In genomic region chr1:204077979-204078696, GRCh38 we compare ENCODE assay signal across 1 cellular context.
A peak's percentile ranks its signal among the peaks of the same experiment; 100 is the strongest.
TF ChIP-seq lines count a peak whose summit lies in the region.

No MANE protein-coding gene starts in this region.

TF ChIP-seq in WTC11, 78 proteins besides CTCF, POLR2A, EP300 and RAD21 (continued from another document):
- TF ChIP-seq AFF4 (CRISPR knock-in tag; IDR thresholded peaks at IDR 0.05; ENCODE audit: borderline replicate concordance) (0 out of 2 replicates have a peak, but pooled peaks have one; percentile 32), CREM (CRISPR knock-in tag; IDR thresholded peaks at IDR 0.05) (no peak), ZNF671 (CRISPR knock-in tag; IDR thresholded peaks at IDR 0.05) (no peak), RELA (CRISPR knock-in tag; IDR thresholded peaks at IDR 0.05; ENCODE audit: borderline replicate concordance) (no peak), ZSCAN18 (CRISPR knock-in tag; IDR thresholded peaks at IDR 0.05) (no peak)
- TF ChIP-seq, protein P1, sequence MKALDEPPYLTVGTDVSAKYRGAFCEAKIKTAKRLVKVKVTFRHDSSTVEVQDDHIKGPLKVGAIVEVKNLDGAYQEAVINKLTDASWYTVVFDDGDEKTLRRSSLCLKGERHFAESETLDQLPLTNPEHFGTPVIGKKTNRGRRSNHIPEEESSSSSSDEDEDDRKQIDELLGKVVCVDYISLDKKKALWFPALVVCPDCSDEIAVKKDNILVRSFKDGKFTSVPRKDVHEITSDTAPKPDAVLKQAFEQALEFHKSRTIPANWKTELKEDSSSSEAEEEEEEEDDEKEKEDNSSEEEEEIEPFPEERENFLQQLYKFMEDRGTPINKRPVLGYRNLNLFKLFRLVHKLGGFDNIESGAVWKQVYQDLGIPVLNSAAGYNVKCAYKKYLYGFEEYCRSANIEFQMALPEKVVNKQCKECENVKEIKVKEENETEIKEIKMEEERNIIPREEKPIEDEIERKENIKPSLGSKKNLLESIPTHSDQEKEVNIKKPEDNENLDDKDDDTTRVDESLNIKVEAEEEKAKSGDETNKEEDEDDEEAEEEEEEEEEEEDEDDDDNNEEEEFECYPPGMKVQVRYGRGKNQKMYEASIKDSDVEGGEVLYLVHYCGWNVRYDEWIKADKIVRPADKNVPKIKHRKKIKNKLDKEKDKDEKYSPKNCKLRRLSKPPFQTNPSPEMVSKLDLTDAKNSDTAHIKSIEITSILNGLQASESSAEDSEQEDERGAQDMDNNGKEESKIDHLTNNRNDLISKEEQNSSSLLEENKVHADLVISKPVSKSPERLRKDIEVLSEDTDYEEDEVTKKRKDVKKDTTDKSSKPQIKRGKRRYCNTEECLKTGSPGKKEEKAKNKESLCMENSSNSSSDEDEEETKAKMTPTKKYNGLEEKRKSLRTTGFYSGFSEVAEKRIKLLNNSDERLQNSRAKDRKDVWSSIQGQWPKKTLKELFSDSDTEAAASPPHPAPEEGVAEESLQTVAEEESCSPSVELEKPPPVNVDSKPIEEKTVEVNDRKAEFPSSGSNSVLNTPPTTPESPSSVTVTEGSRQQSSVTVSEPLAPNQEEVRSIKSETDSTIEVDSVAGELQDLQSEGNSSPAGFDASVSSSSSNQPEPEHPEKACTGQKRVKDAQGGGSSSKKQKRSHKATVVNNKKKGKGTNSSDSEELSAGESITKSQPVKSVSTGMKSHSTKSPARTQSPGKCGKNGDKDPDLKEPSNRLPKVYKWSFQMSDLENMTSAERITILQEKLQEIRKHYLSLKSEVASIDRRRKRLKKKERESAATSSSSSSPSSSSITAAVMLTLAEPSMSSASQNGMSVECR (CRISPR knock-in tag; IDR thresholded peaks at IDR 0.05; ENCODE audit: borderline replicate concordance): no peak
- TF ChIP-seq, protein P2, sequence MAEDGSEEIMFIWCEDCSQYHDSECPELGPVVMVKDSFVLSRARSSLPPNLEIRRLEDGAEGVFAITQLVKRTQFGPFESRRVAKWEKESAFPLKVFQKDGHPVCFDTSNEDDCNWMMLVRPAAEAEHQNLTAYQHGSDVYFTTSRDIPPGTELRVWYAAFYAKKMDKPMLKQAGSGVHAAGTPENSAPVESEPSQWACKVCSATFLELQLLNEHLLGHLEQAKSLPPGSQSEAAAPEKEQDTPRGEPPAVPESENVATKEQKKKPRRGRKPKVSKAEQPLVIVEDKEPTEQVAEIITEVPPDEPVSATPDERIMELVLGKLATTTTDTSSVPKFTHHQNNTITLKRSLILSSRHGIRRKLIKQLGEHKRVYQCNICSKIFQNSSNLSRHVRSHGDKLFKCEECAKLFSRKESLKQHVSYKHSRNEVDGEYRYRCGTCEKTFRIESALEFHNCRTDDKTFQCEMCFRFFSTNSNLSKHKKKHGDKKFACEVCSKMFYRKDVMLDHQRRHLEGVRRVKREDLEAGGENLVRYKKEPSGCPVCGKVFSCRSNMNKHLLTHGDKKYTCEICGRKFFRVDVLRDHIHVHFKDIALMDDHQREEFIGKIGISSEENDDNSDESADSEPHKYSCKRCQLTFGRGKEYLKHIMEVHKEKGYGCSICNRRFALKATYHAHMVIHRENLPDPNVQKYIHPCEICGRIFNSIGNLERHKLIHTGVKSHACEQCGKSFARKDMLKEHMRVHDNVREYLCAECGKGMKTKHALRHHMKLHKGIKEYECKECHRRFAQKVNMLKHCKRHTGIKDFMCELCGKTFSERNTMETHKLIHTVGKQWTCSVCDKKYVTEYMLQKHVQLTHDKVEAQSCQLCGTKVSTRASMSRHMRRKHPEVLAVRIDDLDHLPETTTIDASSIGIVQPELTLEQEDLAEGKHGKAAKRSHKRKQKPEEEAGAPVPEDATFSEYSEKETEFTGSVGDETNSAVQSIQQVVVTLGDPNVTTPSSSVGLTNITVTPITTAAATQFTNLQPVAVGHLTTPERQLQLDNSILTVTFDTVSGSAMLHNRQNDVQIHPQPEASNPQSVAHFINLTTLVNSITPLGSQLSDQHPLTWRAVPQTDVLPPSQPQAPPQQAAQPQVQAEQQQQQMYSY (CRISPR knock-in tag; IDR thresholded peaks at IDR 0.05): no peak
- TF ChIP-seq, protein P3, sequence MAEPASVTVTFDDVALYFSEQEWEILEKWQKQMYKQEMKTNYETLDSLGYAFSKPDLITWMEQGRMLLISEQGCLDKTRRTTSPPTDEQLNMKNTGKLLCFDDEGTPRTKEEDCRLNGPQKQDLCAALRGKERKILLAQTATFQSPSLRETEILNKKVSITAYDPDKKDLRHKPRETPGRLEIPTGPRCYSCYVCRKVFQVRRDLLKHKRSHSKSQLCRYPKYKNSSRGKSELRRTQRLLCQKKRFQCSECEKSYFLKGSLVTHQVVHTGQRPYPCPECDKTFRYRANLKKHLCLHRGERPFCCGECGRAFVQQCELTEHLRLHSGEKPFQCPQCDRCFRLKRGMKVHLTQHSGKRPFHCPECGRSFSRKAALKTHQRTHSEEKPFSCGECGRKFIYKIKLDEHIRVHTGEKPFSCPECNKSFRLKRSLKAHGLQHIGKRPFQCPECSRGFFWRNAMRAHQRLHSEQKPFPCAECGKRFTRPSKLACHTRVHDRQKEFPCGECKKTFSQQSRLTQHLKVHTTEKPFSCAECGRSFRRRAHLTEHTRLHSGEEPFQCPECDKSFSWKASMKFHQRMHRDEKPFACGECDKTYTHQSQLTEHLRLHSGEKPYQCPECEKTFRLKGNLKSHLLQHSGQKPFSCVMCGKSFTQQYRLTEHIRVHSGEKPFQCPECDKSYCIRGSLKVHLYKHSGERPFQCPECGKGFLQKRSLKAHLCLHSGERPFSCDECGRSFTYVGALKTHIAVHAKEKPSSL (CRISPR knock-in tag; conservative IDR thresholded peaks at IDR 0.05): no peak
